In the genomic region with DNA sequence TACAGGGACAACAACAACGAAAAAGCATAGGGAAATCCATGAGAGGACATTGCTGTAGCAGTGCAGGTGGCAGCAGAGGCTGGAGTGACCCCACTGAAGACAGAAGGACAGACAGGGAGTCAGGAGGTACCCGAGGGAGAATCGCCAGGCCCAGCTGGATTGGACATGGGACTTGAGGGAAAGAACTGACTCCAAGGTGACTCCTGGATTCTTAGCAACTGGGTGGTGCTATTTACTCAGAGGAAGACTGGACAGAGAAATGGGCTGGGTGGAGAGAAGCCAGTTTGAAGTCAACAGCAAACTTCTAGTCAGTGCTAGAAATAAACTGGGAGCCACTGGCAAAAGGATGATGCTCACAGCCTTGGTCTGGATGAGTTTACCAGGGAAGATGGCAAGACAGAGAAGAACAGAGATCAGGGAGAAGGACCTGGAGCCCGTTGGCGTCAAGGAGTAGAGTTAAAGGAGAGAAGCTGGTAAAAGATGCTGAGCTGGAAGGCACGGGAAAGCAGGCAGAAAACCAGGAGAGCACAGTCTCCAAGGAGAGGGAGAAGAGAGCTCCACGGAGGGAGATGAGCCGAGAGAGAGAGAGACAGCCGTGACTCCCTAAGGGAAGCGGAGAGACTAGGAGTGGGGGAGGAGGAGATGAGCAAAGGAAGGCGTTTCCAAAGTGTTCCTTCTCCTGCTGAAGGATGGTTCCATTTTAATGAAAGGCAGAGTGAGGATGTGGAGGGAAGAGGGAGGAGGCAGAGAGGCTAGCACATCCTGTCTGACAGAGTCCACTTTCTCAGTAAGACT, we compare ENCODE assay signal across 25 cellular contexts.
DNase-seq lines count a peak whose midpoint lies in the region; ATAC-seq and TF ChIP-seq lines count a peak whose summit lies in the region.
"Had no signal": no experiment of that assay in that cellular context is flagged by ENCODE, and none has a peak within 500 bp of the region (broad histone marks: within the 10 kb centered on the region; RNA-seq: fewer than 3 reads in every experiment).

No MANE protein-coding gene starts in this region.

- H3K9me3 Mint-ChIP-seq in chondrocyte (ENCODE audit: low read depth): no peaks in the 10 kb centered on the region
- H3K9me3 Mint-ChIP-seq in mesothelial cell of epicardium: no peaks in the 10 kb centered on the region
- H3K9me3 Mint-ChIP-seq: activated T-cell treated with anti-CD3 and anti-CD28 coated beads, Interleukin-2, amount 50 U/mL, for 24 hours; CD8-positive, alpha-beta memory T cell; natural killer cell treated with Interleukin-12 subunit alpha and Interleukin-12 subunit beta and Interleukin-15 and Interleukin-18, amount 100 ng/mL, for 72 hours; stimulated activated naive CD8-positive, alpha-beta T cell treated with anti-CD3 and anti-CD28 coated beads, Interleukin-15, amount 100 ng/mL, for 72 hours; T-helper 2 cell treated with Interferon-gamma antibody and Interleukin-4, amounts not matched to agents 5 μg/mL and 100 μg/mL, for 36 hours had no signal

- peaks cover 41% of the 10 kb centered on the region for H3K4me1 ChIP-seq in cardiac muscle cell (ENCODE audit: low read depth)
- peaks cover 15 to 68% (median 20%) of the 10 kb centered on the region in 4 donors for H3K4me1 ChIP-seq in transverse colon
- H3K4me1 ChIP-seq: breast epithelium had no signal

- peaks cover 33% of the 10 kb centered on the region for H3K36me3 Mint-ChIP-seq in chondrocyte (ENCODE audit: low read depth)
- H3K36me3 Mint-ChIP-seq in mesothelial cell of epicardium: peaks cover 30% of the 10 kb centered on the region
- H3K36me3 Mint-ChIP-seq: natural killer cell treated with Interleukin-12 subunit alpha and Interleukin-12 subunit beta and Interleukin-15 and Interleukin-18, amount 100 ng/mL, for 72 hours had no signal

- H3K9me3 ChIP-seq in cardiac muscle cell (ENCODE audit: low read depth): no peaks in the 10 kb centered on the region
- H3K9me3 ChIP-seq in transverse colon: no peaks in the 10 kb centered on the region
- H3K9me3 ChIP-seq: breast epithelium, pancreas had no signal

- no peak for TF ChIP-seq EP300 in transverse colon (IDR thresholded peaks at IDR 0.05; ENCODE audit: low read depth)

- peak overlapping the region; percentile 90 for H3K27ac ChIP-seq in cardiac muscle cell
- peak overlapping the region; percentile 55 to 87 (median 83) for H3K27ac ChIP-seq in transverse colon
- H3K27ac ChIP-seq: pancreas had no signal

- no peak overlapping the region for H3K4me3 Mint-ChIP-seq in chondrocyte (ENCODE audit: unreplicated experiment)
- H3K4me3 Mint-ChIP-seq in mesothelial cell of epicardium: no peak overlapping the region
- H3K4me3 Mint-ChIP-seq: activated T-cell treated with anti-CD3 and anti-CD28 coated beads, Interleukin-2, amount 50 U/mL, for 24 hours; B cell; CD8-positive, alpha-beta memory T cell; natural killer cell treated with Interleukin-12 subunit alpha and Interleukin-12 subunit beta and Interleukin-15 and Interleukin-18, amount 100 ng/mL, for 72 hours; stimulated activated naive CD8-positive, alpha-beta T cell treated with anti-CD3 and anti-CD28 coated beads, Interleukin-15, amount 100 ng/mL, for 72 hours; T-helper 2 cell treated with Interferon-gamma antibody and Interleukin-4, amounts not matched to agents 5 μg/mL and 100 μg/mL, for 36 hours had no signal

- DNase-seq in cardiac muscle cell (ENCODE audit: low read depth in 1 of 2, low spot score in 1 of 2) (no peak), left ventricle myocardium superior (no peak), chondrocyte (ENCODE audit: low spot score) (no peak), mesothelial cell of epicardium (ENCODE audit: low spot score in 2 of 2, unreplicated experiment in 2 of 2) (no peak), transverse colon (no peak), NOMO-1 treated with dmso at 0.1 percent for 144 hours (lab: John Stamatoyannopoulos, UW; ENCODE audit: unreplicated experiment) (no peak), COR-L47 (lab: John Stamatoyannopoulos, UW) (no peak)
- DNase-seq: activated CD4-positive, alpha-beta T cell treated with anti-CD3 and anti-CD28 coated beads for 4 hours; activated T-cell treated with anti-CD3 and anti-CD28 coated beads, Interleukin-2, amount 50 U/mL, for 24 hours; CD8-positive, alpha-beta memory T cell; DMS79; GF-D8; Kasumi-1; left colon; midbrain; NCI-H510A treated with DMSO at 0.1 percent for 48 hours; pancreas; stimulated activated CD4-positive, alpha-beta T cell treated with anti-CD3 and anti-CD28 coated beads, Interleukin-15, amount 100 ng/mL, for 24 hours; stimulated activated naive CD8-positive, alpha-beta T cell treated with anti-CD3 and anti-CD28 coated beads, Interleukin-15, amount 100 ng/mL, for 72 hours had no signal

- TF ChIP-seq CTCF in cardiac muscle cell (IDR thresholded peaks at IDR 0.05; ENCODE audit: low read depth, low read length) (no peak), chondrocyte (IDR thresholded peaks at IDR 0.05) (no peak), mesothelial cell of epicardium (IDR thresholded peaks at IDR 0.05; ENCODE audit: unreplicated experiment) (no peak), transverse colon (IDR thresholded peaks at IDR 0.05) (no peak)

- H3K36me3 ChIP-seq in cardiac muscle cell (peaks cover 11% of the 10 kb centered on the region), transverse colon (peaks cover 0 to 10% (median 4%) of the 10 kb centered on the region in 4 donors)
- H3K36me3 ChIP-seq: breast epithelium had no signal

- 80 to 82% methylated on average over 8 to 11 of the region's 11 CpGs for WGBS in transverse colon (ENCODE audit: low coverage in 1 of 2), 2 donors

- H3K27ac Mint-ChIP-seq in chondrocyte (ENCODE audit: unreplicated experiment) (peak overlapping the region; percentile 65), mesothelial cell of epicardium (peak overlapping the region; percentile 43)
- H3K27ac Mint-ChIP-seq: activated T-cell treated with anti-CD3 and anti-CD28 coated beads, Interleukin-2, amount 50 U/mL, for 24 hours; B cell; natural killer cell treated with Interleukin-12 subunit alpha and Interleukin-12 subunit beta and Interleukin-15 and Interleukin-18, amount 100 ng/mL, for 72 hours; T-helper 2 cell treated with Interferon-gamma antibody and Interleukin-4, amounts not matched to agents 5 μg/mL and 100 μg/mL, for 36 hours had no signal

- H3K4me3 ChIP-seq in cardiac muscle cell: no peak overlapping the region
- no peak overlapping the region for H3K4me3 ChIP-seq in transverse colon
- H3K4me3 ChIP-seq: breast epithelium, pancreas had no signal

- in situ Hi-C loops in transverse colon (cut with MboI; ENCODE audit: low pct_ligation_motif_present in 1 of 4, low pct_unique_long_range_greater_than_20kb in 1 of 4, low sequenced_read_pairs in 3 of 4): no loop called here

- H3K4me1 Mint-ChIP-seq in chondrocyte (ENCODE audit: low read depth) (peaks cover 71% of the 10 kb centered on the region), mesothelial cell of epicardium (peaks cover 35% of the 10 kb centered on the region)
- H3K4me1 Mint-ChIP-seq: B cell; stimulated activated naive CD8-positive, alpha-beta T cell treated with anti-CD3 and anti-CD28 coated beads, Interleukin-15, amount 100 ng/mL, for 72 hours had no signal

- intact Hi-C loops in left ventricle myocardium superior (cut with micrococcal nuclease): no loop called here
- intact Hi-C loops in transverse colon (cut with DNase I; ENCODE audit: low total_unique reads): no loop called here

- H3K27me3 ChIP-seq in cardiac muscle cell (no peaks in the 10 kb centered on the region), transverse colon (no peaks in the 10 kb centered on the region)
- H3K27me3 ChIP-seq: breast epithelium, pancreas had no signal

- ATAC-seq in left ventricle myocardium superior: no peak
- ATAC-seq in GM18870 (IDR thresholded peaks at IDR 0.05; ENCODE audit: unreplicated experiment): no peak
- ATAC-seq: left colon; natural killer cell treated with Interleukin-12 subunit alpha and Interleukin-12 subunit beta and Interleukin-15 and Interleukin-18, amount 100 ng/mL, for 72 hours; pancreas; sciatic nerve; stimulated activated naive CD8-positive, alpha-beta T cell treated with anti-CD3 and anti-CD28 coated beads, Interleukin-15, amount 100 ng/mL, for 72 hours had no signal

- no peak for TF ChIP-seq POLR2A in transverse colon (IDR thresholded peaks at IDR 0.05)

- no peaks in the 10 kb centered on the region for H3K27me3 Mint-ChIP-seq in chondrocyte (ENCODE audit: low read depth)
- H3K27me3 Mint-ChIP-seq in mesothelial cell of epicardium (ENCODE audit: low read depth): no peaks in the 10 kb centered on the region
- H3K27me3 Mint-ChIP-seq: activated T-cell treated with anti-CD3 and anti-CD28 coated beads, Interleukin-2, amount 50 U/mL, for 24 hours; stimulated activated naive CD8-positive, alpha-beta T cell treated with anti-CD3 and anti-CD28 coated beads, Interleukin-15, amount 100 ng/mL, for 72 hours had no signal
